Comparison of ENCODE assay signal across 18 cellular contexts in the genomic region with DNA sequence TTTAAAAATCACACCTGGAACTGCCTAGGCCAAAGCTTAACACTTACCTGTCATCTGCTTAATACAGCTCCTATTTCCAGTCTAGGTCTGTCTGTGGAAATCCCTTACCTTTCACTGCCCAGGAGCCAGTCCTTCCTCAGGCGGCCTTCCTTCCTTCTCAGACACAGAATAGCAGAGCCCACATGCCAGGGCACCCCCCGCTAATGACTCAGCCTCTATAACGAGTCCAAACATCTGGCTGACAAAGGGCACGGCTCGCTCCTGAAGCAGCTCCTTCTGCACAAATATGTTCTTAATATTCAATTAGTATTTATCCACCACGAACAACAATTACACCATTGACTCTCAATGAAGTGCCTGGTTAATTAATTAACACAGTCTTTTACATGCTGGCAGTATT.
A peak's percentile ranks its signal among the peaks of the same experiment; 100 is the strongest.
DNase-seq lines count a peak whose midpoint lies in the region; TF ChIP-seq lines count a peak whose summit lies in the region.
"Had no signal": no experiment of that assay in that cellular context is flagged by ENCODE, and none has a peak within 500 bp of the region (broad histone marks: within the 10 kb centered on the region; RNA-seq: fewer than 3 reads in every experiment).

No MANE protein-coding gene starts in this region.

- no peaks in the 10 kb centered on the region for H3K9me3 ChIP-seq in neural progenitor cell (ENCODE audit: low read depth)
- H3K9me3 ChIP-seq in mesenchymal stem cell (ENCODE audit: control insufficient read depth, low read length): no peaks in the 10 kb centered on the region
- H3K9me3 ChIP-seq: uterus had no signal

- H3K4me1 Mint-ChIP-seq in neural progenitor cell: peaks cover 24% of the 10 kb centered on the region
- H3K4me1 Mint-ChIP-seq in activated T-helper 1 cell treated with anti-CD3 and anti-CD28 coated beads, Interleukin-12 subunit alpha, Interleukin-12 subunit beta, Interleukin-2, Interleukin-4 antibody, amounts not matched to agents 30 ng/mL and 10 ng/mL and 1 ng/mL, durations not matched to agents 14 hours and 24 hours and 36 hours (ENCODE audit: low read depth): no peaks in the 10 kb centered on the region

- H2AFZ ChIP-seq in neural progenitor cell (replicated peaks): no peak overlapping the region
- H2AFZ ChIP-seq in mesenchymal stem cell (ENCODE audit: low read depth, low read length): no peak overlapping the region

- H3K27me3 Mint-ChIP-seq in neural progenitor cell (ENCODE audit: insufficient read depth, low read depth): peaks cover 10% of the 10 kb centered on the region
- H3K27me3 Mint-ChIP-seq in activated T-helper 1 cell treated with anti-CD3 and anti-CD28 coated beads, Interleukin-12 subunit alpha, Interleukin-12 subunit beta, Interleukin-2, Interleukin-4 antibody, amounts not matched to agents 30 ng/mL and 10 ng/mL and 1 ng/mL, durations not matched to agents 14 hours and 24 hours and 36 hours (ENCODE audit: insufficient read depth): peaks cover 18% of the 10 kb centered on the region

- no peaks in the 10 kb centered on the region for H3K79me1 ChIP-seq in mesenchymal stem cell (replicated peaks; ENCODE audit: low read length, poor library complexity, severe bottlenecking)

- H2AK5ac ChIP-seq in mesenchymal stem cell (ENCODE audit: low read length, severe bottlenecking): no peak overlapping the region

- H3K36me3 Mint-ChIP-seq in neural progenitor cell: no peaks in the 10 kb centered on the region
- no peaks in the 10 kb centered on the region for H3K36me3 Mint-ChIP-seq in activated T-helper 1 cell treated with anti-CD3 and anti-CD28 coated beads, Interleukin-12 subunit alpha, Interleukin-12 subunit beta, Interleukin-2, Interleukin-4 antibody, amounts not matched to agents 30 ng/mL and 10 ng/mL and 1 ng/mL, durations not matched to agents 14 hours and 24 hours and 36 hours (ENCODE audit: low read depth)

- H3K36me3 ChIP-seq in neural progenitor cell: no peaks in the 10 kb centered on the region
- no peaks in the 10 kb centered on the region for H3K36me3 ChIP-seq in mesenchymal stem cell (ENCODE audit: control insufficient read depth in 1 of 2, insufficient read depth in 2 of 2, low read depth in 1 of 2, low read length in 2 of 2)
- H3K36me3 ChIP-seq: uterus had no signal

- no peak overlapping the region for H4K91ac ChIP-seq in mesenchymal stem cell (ENCODE audit: low read length)

- peak; percentile 77 for DNase-seq in DMS 273 (lab: John Stamatoyannopoulos, UW; ENCODE audit: unreplicated experiment)
- DNase-seq in HT1080 (ENCODE audit: low read depth): peak; percentile 16
- DNase-seq in choroid plexus epithelial cell (ENCODE audit: low read depth): peak; percentile 5
- no peak for DNase-seq in neural progenitor cell (ENCODE audit: low spot score)
- no peak for DNase-seq in mesenchymal stem cell
- DNase-seq in stimulated activated CD4-positive, alpha-beta T cell treated with anti-CD3 and anti-CD28 coated beads, Interleukin-12 subunit alpha, Interleukin-12 subunit beta, amount 100 ng/mL, for 4 hours: no peak
- no peak for DNase-seq in activated CD4-positive, alpha-beta T cell treated with anti-CD3 and anti-CD28 coated beads, Interleukin-2, amount 50 U/mL, for 4 hours
- no peak for DNase-seq in activated T-helper 1 cell treated with anti-CD3 and anti-CD28 coated beads, Interleukin-12 subunit alpha, Interleukin-12 subunit beta, Interleukin-2, Interleukin-4 antibody, amounts not matched to agents 30 ng/mL and 10 ng/mL and 1 ng/mL, durations not matched to agents 14 hours and 24 hours and 36 hours (ENCODE audit: low spot score)
- DNase-seq: activated naive CD4-positive, alpha-beta T cell; effector memory CD8-positive, alpha-beta T cell; glutamatergic neuron; immature natural killer cell; KBM-7; NCI-H1417 treated with DMSO at 0.1 percent for 48 hours; NCI-H446; stimulated activated naive CD4-positive, alpha-beta T cell; uterus had no signal

- no peaks in the 10 kb centered on the region for H3F3A ChIP-seq in neural progenitor cell (ENCODE audit: low read depth)

- 59% methylated on average over 5 of the region's 6 CpGs for WGBS in mesenchymal stem cell

- no peak overlapping the region for H3K18ac ChIP-seq in mesenchymal stem cell (ENCODE audit: low read depth in 1 of 2, low read length in 2 of 2)

- H3K4me3 Mint-ChIP-seq in neural progenitor cell: no peak overlapping the region
- H3K4me3 Mint-ChIP-seq in activated T-helper 1 cell treated with anti-CD3 and anti-CD28 coated beads, Interleukin-12 subunit alpha, Interleukin-12 subunit beta, Interleukin-2, Interleukin-4 antibody, amounts not matched to agents 30 ng/mL and 10 ng/mL and 1 ng/mL, durations not matched to agents 14 hours and 24 hours and 36 hours: no peak overlapping the region
- H3K4me3 Mint-ChIP-seq: effector memory CD8-positive, alpha-beta T cell; immature natural killer cell had no signal

- intact Hi-C loops in activated T-helper 1 cell treated with anti-CD3 and anti-CD28 coated beads, Interleukin-12 subunit alpha, Interleukin-12 subunit beta, Interleukin-2, Interleukin-4 antibody, amounts not matched to agents 30 ng/mL and 10 ng/mL and 1 ng/mL, durations not matched to agents 14 hours and 24 hours and 36 hours (cut with micrococcal nuclease): no loop called here

- no peak overlapping the region for H4K8ac ChIP-seq in mesenchymal stem cell (ENCODE audit: low read length)

- H3K4me1 ChIP-seq in neural progenitor cell (no peaks in the 10 kb centered on the region), mesenchymal stem cell (ENCODE audit: control insufficient read depth, insufficient read depth, low read depth, low read length) (peaks cover 12% of the 10 kb centered on the region)
- H3K4me1 ChIP-seq: uterus had no signal

- no peak overlapping the region for H2BK12ac ChIP-seq in mesenchymal stem cell (ENCODE audit: low read length in 2 of 2)

- H3K4me2 ChIP-seq in neural progenitor cell (no peak overlapping the region), mesenchymal stem cell (ENCODE audit: low read length, poor library complexity, severe bottlenecking) (no peak overlapping the region)

- no peaks in the 10 kb centered on the region for H4K20me1 ChIP-seq in neural progenitor cell (ENCODE audit: low read depth)

- no peak overlapping the region for H3K9ac ChIP-seq in neural progenitor cell
- no peak overlapping the region for H3K9ac ChIP-seq in mesenchymal stem cell (ENCODE audit: low read length)

- no peak for TF ChIP-seq CTCF in choroid plexus epithelial cell (conservative IDR thresholded peaks at IDR 0.05; ENCODE audit: low read depth, low read length)
- no peak for TF ChIP-seq CTCF in neural progenitor cell (IDR thresholded peaks at IDR 0.05)

- no peaks in the 10 kb centered on the region for H3K9me3 Mint-ChIP-seq in neural progenitor cell
- no peaks in the 10 kb centered on the region for H3K9me3 Mint-ChIP-seq in activated T-helper 1 cell treated with anti-CD3 and anti-CD28 coated beads, Interleukin-12 subunit alpha, Interleukin-12 subunit beta, Interleukin-2, Interleukin-4 antibody, amounts not matched to agents 30 ng/mL and 10 ng/mL and 1 ng/mL, durations not matched to agents 14 hours and 24 hours and 36 hours
- H3K9me3 Mint-ChIP-seq: effector memory CD8-positive, alpha-beta T cell; immature natural killer cell had no signal

- H3K79me2 ChIP-seq in neural progenitor cell (ENCODE audit: low read depth): no peaks in the 10 kb centered on the region

- no peaks in the 10 kb centered on the region for H3K27me3 ChIP-seq in neural progenitor cell
- peaks cover 63 to 87% of the 10 kb centered on the region in 2 experiments for H3K27me3 ChIP-seq in mesenchymal stem cell (ENCODE audit: control insufficient read depth in 1 of 2, insufficient read depth in 1 of 2, low read length in 2 of 2)
- H3K27me3 ChIP-seq: uterus had no signal

- H2BK120ac ChIP-seq in mesenchymal stem cell (ENCODE audit: low read depth, low read length): no peak overlapping the region

- no peak overlapping the region for H2BK5ac ChIP-seq in mesenchymal stem cell (ENCODE audit: low read depth, low read length, poor library complexity, severe bottlenecking)

- H3K4ac ChIP-seq in mesenchymal stem cell (ENCODE audit: low read depth in 1 of 2, low read length in 2 of 2): no peak overlapping the region

- H3K27ac Mint-ChIP-seq in neural progenitor cell: peak overlapping the region; percentile 65
- H3K27ac Mint-ChIP-seq in activated T-helper 1 cell treated with anti-CD3 and anti-CD28 coated beads, Interleukin-12 subunit alpha, Interleukin-12 subunit beta, Interleukin-2, Interleukin-4 antibody, amounts not matched to agents 30 ng/mL and 10 ng/mL and 1 ng/mL, durations not matched to agents 14 hours and 24 hours and 36 hours: no peak overlapping the region
- H3K27ac Mint-ChIP-seq: effector memory CD8-positive, alpha-beta T cell; immature natural killer cell had no signal

- H3K23ac ChIP-seq in mesenchymal stem cell (ENCODE audit: low read length in 2 of 2): no peak overlapping the region

- no peak overlapping the region for H3K27ac ChIP-seq in neural progenitor cell
- H3K27ac ChIP-seq in mesenchymal stem cell (ENCODE audit: low read length, poor library complexity, severe bottlenecking): no peak overlapping the region
- H3K27ac ChIP-seq: C4-2B, uterus had no signal

- H3K14ac ChIP-seq in mesenchymal stem cell (ENCODE audit: low read length in 2 of 2): no peak overlapping the region

- H2BK15ac ChIP-seq in mesenchymal stem cell (ENCODE audit: low read depth, poor library complexity, severe bottlenecking): no peak overlapping the region

- no peak overlapping the region for H3K4me3 ChIP-seq in choroid plexus epithelial cell (ENCODE audit: low read depth, low read length)
- H3K4me3 ChIP-seq in neural progenitor cell: no peak overlapping the region
- H3K4me3 ChIP-seq in mesenchymal stem cell (ENCODE audit: insufficient read depth in 1 of 2, low read depth in 1 of 2, low read length in 2 of 2): no peak overlapping the region
- H3K4me3 ChIP-seq: uterus had no signal

Comparison
In these comparisons a context has a peak if more than half of its experiments do, and no peak if none do; other contexts are left out.
1. DNase-seq: peak in DMS 273 (single experiment), HT1080 (single experiment) and choroid plexus epithelial cell (single experiment); none in neural progenitor cell (single experiment), mesenchymal stem cell (single experiment), stimulated activated CD4-positive, alpha-beta T cell treated with anti-CD3 and anti-CD28 coated beads, Interleukin-12 subunit alpha, Interleukin-12 subunit beta, amount 100 ng/mL, for 4 hours (single experiment), activated CD4-positive, alpha-beta T cell treated with anti-CD3 and anti-CD28 coated beads, Interleukin-2, amount 50 U/mL, for 4 hours (0 of 2) and activated T-helper 1 cell treated with anti-CD3 and anti-CD28 coated beads, Interleukin-12 subunit alpha, Interleukin-12 subunit beta, Interleukin-2, Interleukin-4 antibody, amounts not matched to agents 30 ng/mL and 10 ng/mL and 1 ng/mL, durations not matched to agents 14 hours and 24 hours and 36 hours (single experiment).